1 cellular context compared by ENCODE assay signal in genomic region chr20:62752181-62752670, GRCh38.
TF ChIP-seq lines count a peak whose summit lies in the region.

No MANE protein-coding gene starts in this region.

TF ChIP-seq in HCT116, 20 proteins besides CTCF, POLR2A, EP300 and RAD21 (continued from another document):
- no peak for TF ChIP-seq ZFX (IDR thresholded peaks at IDR 0.05)
